21 cellular contexts compared by ENCODE assay signal in the genomic region with DNA sequence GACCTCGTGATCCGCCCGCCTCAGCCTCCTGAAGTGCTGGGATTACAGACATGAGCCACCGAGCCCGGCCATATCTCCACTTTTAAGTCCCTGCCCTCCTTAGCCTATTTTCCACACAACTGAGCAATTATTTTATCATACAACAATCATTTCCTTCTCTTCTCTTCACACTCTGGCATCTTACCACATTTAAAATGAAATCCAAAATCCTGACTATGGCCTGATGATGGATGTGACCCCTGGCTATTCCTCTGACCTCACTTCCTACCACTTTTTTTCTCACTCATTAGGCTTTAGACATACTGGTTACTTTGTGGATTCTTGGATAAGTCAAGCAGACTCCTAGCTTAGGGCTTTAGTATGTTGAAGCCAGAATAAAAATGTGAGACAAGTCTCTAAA. TPM values are rescaled to one million over a fixed set of nuclear protein-coding genes. Genes with fewer than 3 reads are reported as not detected.
DNase-seq lines count a peak whose midpoint lies in the region; FAIRE-seq and TF ChIP-seq lines count a peak whose summit lies in the region.
"Had no signal": no experiment of that assay in that cellular context is flagged by ENCODE, and none has a peak within 500 bp of the region (broad histone marks: within the 10 kb centered on the region; RNA-seq: fewer than 3 reads in every experiment).

No MANE protein-coding gene starts in this region.

- H3K36me3 ChIP-seq in MG63 (no peaks in the 10 kb centered on the region), astrocyte (ENCODE audit: insufficient read depth, low read length) (no peaks in the 10 kb centered on the region), osteoblast (ENCODE audit: insufficient read depth, low read length) (no peaks in the 10 kb centered on the region)
- H3K36me3 ChIP-seq: ovary had no signal

- CTCF ChIA-PET in RWPE1 (lab: Yijun Ruan, JAX) = no interaction called here

- H3K27me3 ChIP-seq in MG63 = no peaks in the 10 kb centered on the region
- H3K27me3 ChIP-seq in astrocyte (ENCODE audit: insufficient read depth, low read length) = no peaks in the 10 kb centered on the region
- no peaks in the 10 kb centered on the region for H3K27me3 ChIP-seq in osteoblast (ENCODE audit: insufficient read depth, low read length)
- H3K27me3 ChIP-seq: ovary had no signal

- DNase-seq in EH (ENCODE audit: low read depth) (peak; percentile 72), MG63 (peak; percentile 79), astrocyte (ENCODE audit: low read depth) (peak; percentile 82), osteoblast (ENCODE audit: insufficient read length, low spot score, missing footprints) (no peak), NCI-H446 treated with DMSO at 0.1 percent for 48 hours (lab: John Stamatoyannopoulos, UW) (no peak), HuH-7 (ENCODE audit: low spot score) (no peak), midbrain (lab: John Stamatoyannopoulos, UW) (no peak), RWPE1 (ENCODE audit: low spot score) (no peak)
- DNase-seq: activated CD8-positive, alpha-beta memory T cell treated with anti-CD3 and anti-CD28 coated beads, Interleukin-2, amount 50 U/mL, for 48 hours; activated gamma-delta T cell; aorta; GOT3; hippocampal formation; islet precursor cell; naive B cell; NCI-H2029 treated with DMSO at 0.1 percent for 48 hours; ovary; stimulated activated naive CD8-positive, alpha-beta T cell treated with anti-CD3 and anti-CD28 coated beads, Interleukin-15, amount 100 ng/mL, for 72 hours; SW 1271 had no signal

- H3K36me3 Mint-ChIP-seq in astrocyte (ENCODE audit: low read depth, unreplicated experiment) = no peaks in the 10 kb centered on the region
- H3K36me3 Mint-ChIP-seq: naive B cell, type B pancreatic cell had no signal

- H3K27ac ChIP-seq in astrocyte (ENCODE audit: low read depth, low read length) (peak overlapping the region; percentile 74), osteoblast (ENCODE audit: low read depth, low read length) (peak overlapping the region; percentile 64), RWPE1 (no peak overlapping the region)
- H3K27ac ChIP-seq: ovary had no signal

- no peaks in the 10 kb centered on the region for H3K9me3 Mint-ChIP-seq in astrocyte (ENCODE audit: unreplicated experiment)
- H3K9me3 Mint-ChIP-seq: IgD-negative memory B cell; stimulated activated naive CD8-positive, alpha-beta T cell treated with anti-CD3 and anti-CD28 coated beads, Interleukin-15, amount 100 ng/mL, for 72 hours; type B pancreatic cell had no signal

- no peak overlapping the region for H3K27ac Mint-ChIP-seq in astrocyte (ENCODE audit: unreplicated experiment)
- H3K27ac Mint-ChIP-seq: IgD-negative memory B cell had no signal

- peak overlapping the region; percentile 51 for H3K4me2 ChIP-seq in astrocyte (ENCODE audit: low read length)
- H3K4me2 ChIP-seq in osteoblast (ENCODE audit: insufficient read depth, low read length) = no peak overlapping the region

- no peak for FAIRE-seq in astrocyte (lab: Jason Lieb, UNC)

- peaks cover 45% of the 10 kb centered on the region for H3K4me1 ChIP-seq in astrocyte (ENCODE audit: insufficient read depth, low read length)
- peaks cover 51% of the 10 kb centered on the region for H3K4me1 ChIP-seq in osteoblast (ENCODE audit: insufficient read depth, low read length)

- TF ChIP-seq CTCF in astrocyte (IDR thresholded peaks at IDR 0.05; ENCODE audit: insufficient read depth, low read depth, low read length) (no peak), osteoblast (IDR thresholded peaks at IDR 0.05; ENCODE audit: extremely low read depth, low read depth, low read length) (no peak), RWPE1 (conservative IDR thresholded peaks at IDR 0.05; ENCODE audit: low read depth) (no peak)

- peaks cover 6% of the 10 kb centered on the region for H3K79me2 ChIP-seq in astrocyte (ENCODE audit: insufficient read depth, low read length)
- no peaks in the 10 kb centered on the region for H3K79me2 ChIP-seq in osteoblast (ENCODE audit: insufficient read depth, low read length)

- POLR2A ChIA-PET in RWPE1 (lab: Yijun Ruan, JAX; ENCODE audit: low non-redundant PET) = no interaction called here

- no peaks in the 10 kb centered on the region for H3K27me3 Mint-ChIP-seq in astrocyte (ENCODE audit: low read depth, unreplicated experiment)
- H3K27me3 Mint-ChIP-seq: IgD-negative memory B cell, type B pancreatic cell had no signal

- peaks cover 37% of the 10 kb centered on the region for H3K4me1 Mint-ChIP-seq in astrocyte (ENCODE audit: low read depth, unreplicated experiment)

- H4K20me1 ChIP-seq in astrocyte (ENCODE audit: insufficient read depth, low read length) = no peaks in the 10 kb centered on the region
- H4K20me1 ChIP-seq in osteoblast (ENCODE audit: insufficient read depth, low read length) = no peaks in the 10 kb centered on the region

- no peak overlapping the region for H3K4me3 Mint-ChIP-seq in astrocyte (ENCODE audit: unreplicated experiment)
- H3K4me3 Mint-ChIP-seq: naive B cell; stimulated activated naive CD8-positive, alpha-beta T cell treated with anti-CD3 and anti-CD28 coated beads, Interleukin-15, amount 100 ng/mL, for 72 hours; type B pancreatic cell had no signal

- H3K4me3 ChIP-seq in MG63 (no peak overlapping the region), astrocyte (ENCODE audit: insufficient read depth, low read depth, low read length) (no peak overlapping the region), osteoblast (ENCODE audit: insufficient read depth, low read length) (no peak overlapping the region)
- H3K4me3 ChIP-seq: ovary had no signal

- H2AFZ ChIP-seq in astrocyte (ENCODE audit: low read depth, low read length) (no peak overlapping the region), osteoblast (ENCODE audit: low read length) (no peak overlapping the region)

- peak overlapping the region; percentile 26 for H3K9ac ChIP-seq in astrocyte (ENCODE audit: low read length)

- H3K9me3 ChIP-seq in MG63 (no peaks in the 10 kb centered on the region), astrocyte (ENCODE audit: insufficient read depth, low read depth, low read length) (no peaks in the 10 kb centered on the region), osteoblast (ENCODE audit: low read depth, low read length) (no peaks in the 10 kb centered on the region)
- H3K9me3 ChIP-seq: ovary had no signal

RNA-seq across cellular contexts. Expression of a gene that starts 21.9 kb away (rescaled TPM):
- total RNA-seq in MG63 (2014; rRNA removed; shearing (Covaris generic); ENCODE audit: low replicate concordance) = 6.0 and 6.8 TPM in 2 replicates
- 1.9 TPM in 2 replicates for total RNA-seq in astrocyte
- 14.4 and 19.2 TPM in 2 replicates for total RNA-seq in osteoblast

Comparison
In these comparisons a context has a peak if more than half of its experiments do, and no peak if none do; other contexts are left out.
1. DNase-seq: peak in EH (single experiment), MG63 (single experiment) and astrocyte (single experiment); none in osteoblast (single experiment), NCI-H446 treated with DMSO at 0.1 percent for 48 hours (single experiment), HuH-7 (single experiment), midbrain (single experiment) and RWPE1 (single experiment).